Comparison of ENCODE assay signal across 8 cellular contexts in the genomic region with DNA sequence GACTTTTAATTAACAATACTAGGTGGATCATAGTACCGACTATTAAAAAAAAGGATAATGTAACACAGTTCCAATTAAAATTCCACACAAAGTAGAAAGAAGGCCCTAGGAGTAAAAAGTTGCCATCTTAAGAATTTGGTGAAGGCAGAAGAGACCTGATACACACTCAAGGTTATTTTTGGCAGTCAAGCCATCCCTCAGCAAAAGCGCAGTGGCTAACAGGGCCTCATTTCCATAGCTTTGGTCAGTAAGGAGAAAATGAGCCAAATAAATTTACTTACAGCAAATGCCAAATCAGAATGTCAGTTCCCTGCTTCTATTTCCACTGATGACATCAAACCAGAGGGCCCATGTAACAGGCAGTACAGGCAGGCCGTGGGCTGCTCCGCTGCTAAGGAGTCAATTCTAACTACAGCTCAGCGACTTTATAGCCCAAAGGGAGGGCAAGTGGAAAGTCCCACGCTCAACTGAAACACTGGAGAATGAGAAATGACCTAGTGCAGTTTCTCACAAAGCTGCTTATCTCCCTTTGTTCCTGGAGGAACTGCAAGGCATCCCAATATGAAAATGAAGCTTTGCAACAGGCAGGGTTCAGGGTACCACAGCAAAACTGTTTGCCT. TPM values are rescaled to one million over a fixed set of nuclear protein-coding genes. Genes with fewer than 3 reads are reported as not detected.
DNase-seq lines count a peak whose midpoint lies in the region; ATAC-seq and TF ChIP-seq lines count a peak whose summit lies in the region.

No MANE protein-coding gene starts in this region.

- ATAC-seq in Right ventricle myocardium inferior (peak; percentile 56), HG03442 (IDR thresholded peaks at IDR 0.05; ENCODE audit: unreplicated experiment) (peak; percentile 88)
- ATAC-seq in activated naive CD4-positive, alpha-beta T cell treated with anti-CD3 and anti-CD28 coated beads, Interleukin-2, amount 50 U/mL, for 72 hours: peak; percentile 90

- intact Hi-C loops in Right ventricle myocardium inferior (cut with DNase I) (no loop called here), stomach (cut with DNase I; ENCODE audit: low total_unique reads) (no loop called here)

- no peaks in the 10 kb centered on the region for H3K9me3 Mint-ChIP-seq in activated naive CD4-positive, alpha-beta T cell treated with anti-CD3 and anti-CD28 coated beads, Interleukin-2, amount 50 U/mL, for 72 hours

- H3K4me1 ChIP-seq in right atrium auricular region: peaks cover 0 to 82% of the 10 kb centered on the region in 2 donors
- peaks cover 33 to 92% (median 74%) of the 10 kb centered on the region in 4 donors for H3K4me1 ChIP-seq in stomach

- H3K27me3 ChIP-seq in right atrium auricular region (no peaks in the 10 kb centered on the region), stomach (no peaks in the 10 kb centered on the region)

- peaks cover 28% of the 10 kb centered on the region for H3K36me3 ChIP-seq in right atrium auricular region
- peaks cover 10 to 28% (median 26%) of the 10 kb centered on the region in 4 donors for H3K36me3 ChIP-seq in stomach

- peak overlapping the region in 1 of 2 donors; percentile 43 for H3K27ac ChIP-seq in right atrium auricular region
- peak overlapping the region in 3 of 5 donors; percentile 10 to 77 (median 36) for H3K27ac ChIP-seq in stomach

- H3K4me3 ChIP-seq in right atrium auricular region (no peak overlapping the region), stomach (no peak overlapping the region)

- no peaks in the 10 kb centered on the region for H3K9me3 ChIP-seq in right atrium auricular region
- H3K9me3 ChIP-seq in stomach: no peaks in the 10 kb centered on the region

- TF ChIP-seq EP300 in stomach (IDR thresholded peaks at IDR 0.05): no peak

- DNase-seq in Right ventricle myocardium inferior (ENCODE audit: missing footprints): no peak
- DNase-seq in right atrium auricular region (ENCODE audit: low spot score): no peak
- peak; percentile 55 to 62 for DNase-seq in activated naive CD4-positive, alpha-beta T cell treated with anti-CD3 and anti-CD28 coated beads, Interleukin-2, amount 50 U/mL, for 72 hours (ENCODE audit: low spot score in 2 of 2)
- DNase-seq in lung microvascular endothelial cell (ENCODE audit: low read depth in 2 of 2): peak; percentile 31 to 55
- DNase-seq in stomach: no peak
- no peak for DNase-seq in COR-L47 (lab: John Stamatoyannopoulos, UW)
- no peak for DNase-seq in A172 (ENCODE audit: low spot score)

- TF ChIP-seq CTCF in right atrium auricular region (IDR thresholded peaks at IDR 0.05) (no peak), stomach (IDR thresholded peaks at IDR 0.05) (no peak)

- no peak for TF ChIP-seq POLR2A in stomach (IDR thresholded peaks at IDR 0.05)

- peaks cover 19 to 22% of the 10 kb centered on the region in 2 donors for H3K36me3 Mint-ChIP-seq in activated naive CD4-positive, alpha-beta T cell treated with anti-CD3 and anti-CD28 coated beads, Interleukin-2, amount 50 U/mL, for 72 hours

- WGBS in stomach, 5 donors: 43 to 51% (median 47%) methylated on average over 6 of the region's 6 CpGs

- peak overlapping the region; percentile 69 to 90 for H3K27ac Mint-ChIP-seq in activated naive CD4-positive, alpha-beta T cell treated with anti-CD3 and anti-CD28 coated beads, Interleukin-2, amount 50 U/mL, for 72 hours

RNA-seq across cellular contexts. Expression of gene ARGLU1, which starts 6.3 kb away (rescaled TPM):
- total RNA-seq in Right ventricle myocardium inferior: 26.0 TPM
- total RNA-seq in right atrium auricular region: 10 to 100 TPM; 26.1 to 39.9 TPM
- 10 to 100 TPM; 78.2 to 79.3 TPM for total RNA-seq in activated naive CD4-positive, alpha-beta T cell treated with anti-CD3 and anti-CD28 coated beads, Interleukin-2, amount 50 U/mL, for 72 hours
- total RNA-seq in lung microvascular endothelial cell: 23.3 and 24.4 TPM in 2 replicates
- total RNA-seq in stomach: 100 to 1,000 TPM in 4 of 5 donors, 10 to 100 TPM in 1; 78.2 to 321 (median 129) TPM
- 10 to 100 TPM; 16.6 to 88.6 (median 17.9) TPM for polyA plus RNA-seq in stomach
- total RNA-seq in A172 (2014; rRNA removed; shearing (Covaris generic)): 35.9 and 41.8 TPM in 2 replicates

RNA-seq across cellular contexts. Expression of gene EFNB2, which starts 26.2 kb away (rescaled TPM):
- total RNA-seq in Right ventricle myocardium inferior (9.6 TPM), right atrium auricular region (10 to 100 TPM; 15.5 to 17.4 TPM), lung microvascular endothelial cell (21.6 and 64.9 TPM in 2 replicates), stomach (10 to 100 TPM; 11.6 to 48.7 (median 19.0) TPM)
- not detected for total RNA-seq in activated naive CD4-positive, alpha-beta T cell treated with anti-CD3 and anti-CD28 coated beads, Interleukin-2, amount 50 U/mL, for 72 hours
- 1 to 10 TPM; 3.0 to 7.3 (median 7.2) TPM for polyA plus RNA-seq in stomach
- total RNA-seq in A172 (2014; rRNA removed; shearing (Covaris generic)): 7.8 and 8.1 TPM in 2 replicates

Comparison
In these comparisons a context has a peak if more than half of its experiments do, and no peak if none do; other contexts are left out.
1. DNase-seq: peak in activated naive CD4-positive, alpha-beta T cell treated with anti-CD3 and anti-CD28 coated beads, Interleukin-2, amount 50 U/mL, for 72 hours (2 of 2) and lung microvascular endothelial cell (2 of 2); none in Right ventricle myocardium inferior (single experiment), right atrium auricular region (single experiment), stomach (single experiment), COR-L47 (single experiment) and A172 (single experiment).
2. Peak in every context shown above with its lines, with median percentiles within 50 percentile points of each other: ATAC-seq.